21 cellular contexts compared by ENCODE assay signal in the genomic region with DNA sequence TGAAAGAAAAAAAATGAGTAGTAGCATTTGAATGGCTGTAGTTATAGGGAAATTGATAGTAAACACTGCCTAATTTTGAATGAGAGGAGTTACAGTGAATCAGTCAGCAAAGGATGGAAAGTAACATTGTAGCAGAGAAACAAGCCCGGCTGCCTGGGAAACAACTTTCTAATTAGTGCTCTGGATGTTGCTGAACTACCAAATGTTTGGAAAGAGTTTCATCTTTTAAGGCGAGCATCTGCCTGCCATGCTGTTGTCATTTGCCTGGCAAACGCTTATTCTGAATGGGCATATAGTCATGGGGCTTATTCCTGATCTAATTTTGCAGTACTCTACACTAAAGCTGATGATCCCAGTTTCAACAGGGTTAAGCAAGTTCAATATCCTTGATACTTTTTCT.
"Had no signal": no experiment of that assay in that cellular context is flagged by ENCODE, and none has a peak within 500 bp of the region (broad histone marks: within the 10 kb centered on the region; RNA-seq: fewer than 3 reads in every experiment).

No MANE protein-coding gene starts in this region.

- DNase-seq: activated CD4-positive, alpha-beta T cell treated with anti-CD3 and anti-CD28 coated beads, Interleukin-2, amount 10 ng/mL, durations not matched to agents 7 days and 5 days; activated CD4-positive, CD25-positive, alpha-beta regulatory T cell treated with anti-CD3 and anti-CD28 coated beads, Interleukin-2, amount 50 U/mL, for 72 hours; activated CD8-positive, alpha-beta memory T cell treated with anti-CD3 and anti-CD28 coated beads, Interleukin-2, amount 10 ng/mL, durations not matched to agents 7 days and 5 days; activated CD8-positive, alpha-beta T cell treated with anti-CD3 and anti-CD28 coated beads for 36 hours; activated effector memory CD4-positive, alpha-beta T cell treated with anti-CD3 and anti-CD28 coated beads, Interleukin-2, amount 50 U/mL, for 16 hours; activated naive CD4-positive, alpha-beta T cell treated with anti-CD3 and anti-CD28 coated beads, Interleukin-2, amount 50 U/mL, for 16 hours; activated naive CD8-positive, alpha-beta T cell treated with anti-CD3 and anti-CD28 coated beads, Interleukin-2, amount 50 U/mL, for 24 hours; activated T-cell treated with anti-CD3 and anti-CD28 coated beads for 4 hours; effector CD4-positive, alpha-beta T cell; gastrocnemius medialis; stimulated activated CD4-positive, alpha-beta T cell treated with anti-CD3 and anti-CD28 coated beads, Interleukin-1b, Interleukin-23, amount 100 ng/mL, for 48 hours; stimulated activated naive CD8-positive, alpha-beta T cell treated with anti-CD3 and anti-CD28 coated beads, Interleukin-15, amount 100 ng/mL, for 72 hours had no signal

- H3K27me3 ChIP-seq: body of pancreas, cardiac muscle cell, gastrocnemius medialis, neutrophil, tibial nerve had no signal

- H3K36me3 Mint-ChIP-seq: activated CD8-positive, alpha-beta memory T cell treated with anti-CD3 and anti-CD28 coated beads, Interleukin-2, amount 10 ng/mL, durations not matched to agents 7 days and 5 days; stimulated activated effector memory CD8-positive, alpha-beta T cell treated with anti-CD3 and anti-CD28 coated beads, Interleukin-12 subunit alpha, Interleukin-12 subunit beta, amount 100 ng/mL, for 72 hours had no signal

- H3K4me1 Mint-ChIP-seq: activated CD4-positive, alpha-beta T cell treated with anti-CD3 and anti-CD28 coated beads, Interleukin-2, amount 10 ng/mL, durations not matched to agents 7 days and 5 days; activated CD8-positive, alpha-beta memory T cell treated with anti-CD3 and anti-CD28 coated beads, Interleukin-2, amount 10 ng/mL, durations not matched to agents 7 days and 5 days; activated naive CD8-positive, alpha-beta T cell treated with anti-CD3 and anti-CD28 coated beads, Interleukin-2, amount 50 U/mL, for 24 hours; stimulated activated effector memory CD8-positive, alpha-beta T cell treated with anti-CD3 and anti-CD28 coated beads, Interleukin-12 subunit alpha, Interleukin-12 subunit beta, amount 100 ng/mL, for 72 hours; stimulated activated naive CD8-positive, alpha-beta T cell treated with anti-CD3 and anti-CD28 coated beads, Interleukin-15, amount 100 ng/mL, for 72 hours had no signal

- H3K4me3 ChIP-seq: body of pancreas, cardiac muscle cell, gastrocnemius medialis, tibial nerve had no signal

- ATAC-seq: activated CD8-positive, alpha-beta memory T cell treated with anti-CD3 and anti-CD28 coated beads, Interleukin-2, amount 10 ng/mL, durations not matched to agents 7 days and 5 days; activated CD8-positive, alpha-beta T cell treated with anti-CD3 and anti-CD28 coated beads for 36 hours; activated naive CD8-positive, alpha-beta T cell treated with anti-CD3 and anti-CD28 coated beads, Interleukin-2, amount 50 U/mL, for 24 hours; body of pancreas; gastrocnemius medialis; natural killer cell treated with Interleukin-12 subunit alpha and Interleukin-12 subunit beta and Interleukin-15 and Interleukin-18, amount 100 ng/mL, for 72 hours; stimulated activated effector memory CD8-positive, alpha-beta T cell treated with anti-CD3 and anti-CD28 coated beads, Interleukin-12 subunit alpha, Interleukin-12 subunit beta, amount 100 ng/mL, for 72 hours; stimulated activated naive CD8-positive, alpha-beta T cell treated with anti-CD3 and anti-CD28 coated beads, Interleukin-15, amount 100 ng/mL, for 72 hours had no signal

- H3K4me1 ChIP-seq: body of pancreas, gastrocnemius medialis had no signal

- H3K36me3 ChIP-seq: cardiac muscle cell, gastrocnemius medialis, neutrophil had no signal

- H3K27ac ChIP-seq: body of pancreas, cardiac muscle cell, gastrocnemius medialis, neutrophil, tibial nerve, VCaP had no signal

- H3K27me3 Mint-ChIP-seq: activated CD4-positive, alpha-beta T cell treated with anti-CD3 and anti-CD28 coated beads, Interleukin-2, amount 10 ng/mL, durations not matched to agents 7 days and 5 days; activated CD8-positive, alpha-beta memory T cell treated with anti-CD3 and anti-CD28 coated beads, Interleukin-2, amount 10 ng/mL, durations not matched to agents 7 days and 5 days; activated CD8-positive, alpha-beta T cell treated with anti-CD3 and anti-CD28 coated beads for 36 hours; activated naive CD8-positive, alpha-beta T cell treated with anti-CD3 and anti-CD28 coated beads, Interleukin-2, amount 50 U/mL, for 24 hours; dendritic cell treated with granulocyte-macrophage colony-stimulating factor and Interleukin-4, amounts not matched to agents 40 ng/mL and 50 ng/mL, for 4 days; natural killer cell treated with Interleukin-12 subunit alpha and Interleukin-12 subunit beta and Interleukin-15 and Interleukin-18, amount 100 ng/mL, for 72 hours; stimulated activated naive CD8-positive, alpha-beta T cell treated with anti-CD3 and anti-CD28 coated beads, Interleukin-15, amount 100 ng/mL, for 72 hours had no signal

- H3K27ac Mint-ChIP-seq: activated CD4-positive, alpha-beta T cell treated with anti-CD3 and anti-CD28 coated beads, Interleukin-2, amount 10 ng/mL, durations not matched to agents 7 days and 5 days; activated CD8-positive, alpha-beta memory T cell treated with anti-CD3 and anti-CD28 coated beads, Interleukin-2, amount 10 ng/mL, durations not matched to agents 7 days and 5 days; activated CD8-positive, alpha-beta T cell treated with anti-CD3 and anti-CD28 coated beads for 36 hours; activated naive CD8-positive, alpha-beta T cell treated with anti-CD3 and anti-CD28 coated beads, Interleukin-2, amount 50 U/mL, for 24 hours; dendritic cell treated with granulocyte-macrophage colony-stimulating factor and Interleukin-4, amounts not matched to agents 40 ng/mL and 50 ng/mL, for 4 days; natural killer cell treated with Interleukin-12 subunit alpha and Interleukin-12 subunit beta and Interleukin-15 and Interleukin-18, amount 100 ng/mL, for 72 hours; stimulated activated effector memory CD8-positive, alpha-beta T cell treated with anti-CD3 and anti-CD28 coated beads, Interleukin-12 subunit alpha, Interleukin-12 subunit beta, amount 100 ng/mL, for 72 hours; stimulated activated naive CD8-positive, alpha-beta T cell treated with anti-CD3 and anti-CD28 coated beads, Interleukin-15, amount 100 ng/mL, for 72 hours; T-helper 2 cell treated with Interferon-gamma antibody and Interleukin-4, amounts not matched to agents 5 μg/mL and 100 μg/mL, for 36 hours had no signal

- H3K9me3 Mint-ChIP-seq: activated CD4-positive, alpha-beta T cell treated with anti-CD3 and anti-CD28 coated beads, Interleukin-2, amount 10 ng/mL, durations not matched to agents 7 days and 5 days; dendritic cell treated with granulocyte-macrophage colony-stimulating factor and Interleukin-4, amounts not matched to agents 40 ng/mL and 50 ng/mL, for 4 days had no signal

- H3K4me3 Mint-ChIP-seq: activated CD4-positive, alpha-beta T cell treated with anti-CD3 and anti-CD28 coated beads, Interleukin-2, amount 10 ng/mL, durations not matched to agents 7 days and 5 days; activated CD8-positive, alpha-beta memory T cell treated with anti-CD3 and anti-CD28 coated beads, Interleukin-2, amount 10 ng/mL, durations not matched to agents 7 days and 5 days; activated CD8-positive, alpha-beta T cell treated with anti-CD3 and anti-CD28 coated beads for 36 hours; activated naive CD8-positive, alpha-beta T cell treated with anti-CD3 and anti-CD28 coated beads, Interleukin-2, amount 50 U/mL, for 24 hours; dendritic cell treated with granulocyte-macrophage colony-stimulating factor and Interleukin-4, amounts not matched to agents 40 ng/mL and 50 ng/mL, for 4 days; natural killer cell treated with Interleukin-12 subunit alpha and Interleukin-12 subunit beta and Interleukin-15 and Interleukin-18, amount 100 ng/mL, for 72 hours; stimulated activated effector memory CD8-positive, alpha-beta T cell treated with anti-CD3 and anti-CD28 coated beads, Interleukin-12 subunit alpha, Interleukin-12 subunit beta, amount 100 ng/mL, for 72 hours; stimulated activated naive CD8-positive, alpha-beta T cell treated with anti-CD3 and anti-CD28 coated beads, Interleukin-15, amount 100 ng/mL, for 72 hours; T-helper 2 cell treated with Interferon-gamma antibody and Interleukin-4, amounts not matched to agents 5 μg/mL and 100 μg/mL, for 36 hours had no signal

- H3K9me3 ChIP-seq: body of pancreas, gastrocnemius medialis, neutrophil, tibial nerve had no signal
